Comparison of ENCODE assay signal across 1 cellular context in the genomic region with DNA sequence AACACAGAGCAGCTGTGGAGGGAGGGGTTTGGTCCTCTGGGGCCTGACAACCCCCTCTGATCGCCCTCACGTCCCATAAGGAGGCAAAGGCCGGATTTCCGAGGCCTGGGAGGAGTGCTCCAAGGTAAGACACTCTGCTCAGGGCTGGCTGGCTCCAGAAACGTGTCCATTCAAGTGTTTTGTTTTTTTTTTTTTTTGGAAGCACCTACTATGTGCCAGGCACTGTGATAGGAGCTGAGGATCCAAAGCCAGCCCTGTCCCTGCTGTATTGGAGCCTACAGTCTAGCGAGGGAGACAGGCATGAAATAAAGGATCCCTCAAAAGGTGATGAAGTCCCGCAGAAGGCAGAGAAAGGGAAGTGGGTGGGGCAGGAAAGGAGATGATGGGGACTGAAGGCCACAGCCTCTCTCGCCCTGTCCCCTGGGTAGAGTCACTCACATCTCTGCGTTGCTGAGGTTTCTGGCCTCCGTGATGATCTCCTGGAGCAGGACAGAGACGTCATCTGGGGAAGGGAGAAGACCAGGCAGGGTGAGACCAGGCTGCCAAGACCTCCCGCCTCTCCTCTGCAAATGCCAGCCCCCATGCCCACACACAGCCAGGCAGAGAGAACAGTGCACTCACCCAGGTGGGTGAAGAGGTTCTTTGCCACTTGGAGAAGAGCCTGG.
TF ChIP-seq lines count a peak whose summit lies in the region.

No MANE protein-coding gene starts in this region.

TF ChIP-seq in WTC11, 78 proteins besides CTCF, POLR2A, EP300 and RAD21 (continued from another document):
- TF ChIP-seq, protein P1, sequence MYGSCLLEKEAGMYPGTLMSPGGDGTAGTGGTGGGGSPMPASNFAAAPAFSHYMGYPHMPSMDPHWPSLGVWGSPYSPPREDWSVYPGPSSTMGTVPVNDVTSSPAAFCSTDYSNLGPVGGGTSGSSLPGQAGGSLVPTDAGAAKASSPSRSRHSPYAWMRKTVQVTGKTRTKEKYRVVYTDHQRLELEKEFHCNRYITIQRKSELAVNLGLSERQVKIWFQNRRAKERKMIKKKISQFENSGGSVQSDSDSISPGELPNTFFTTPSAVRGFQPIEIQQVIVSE (CRISPR knock-in tag; IDR thresholded peaks at IDR 0.05; ENCODE audit: borderline replicate concordance): no peak
- TF ChIP-seq NR2C2 (CRISPR knock-in tag; IDR thresholded peaks at IDR 0.05) (no peak), MXD4 (CRISPR knock-in tag; IDR thresholded peaks at IDR 0.05; ENCODE audit: borderline replicate concordance) (no peak), AR (CRISPR knock-in tag; IDR thresholded peaks at IDR 0.05) (no peak), NR3C1 (CRISPR knock-in tag; conservative IDR thresholded peaks at IDR 0.05; ENCODE audit: low read depth) (no peak), TEAD4 (CRISPR knock-in tag; IDR thresholded peaks at IDR 0.05) (no peak), ELF4 (CRISPR knock-in tag; IDR thresholded peaks at IDR 0.05; ENCODE audit: low read depth) (no peak), OVOL2 (CRISPR knock-in tag; IDR thresholded peaks at IDR 0.05; ENCODE audit: borderline replicate concordance) (no peak), MYBL2 (CRISPR knock-in tag; IDR thresholded peaks at IDR 0.05) (no peak)
- TF ChIP-seq, protein P2, sequence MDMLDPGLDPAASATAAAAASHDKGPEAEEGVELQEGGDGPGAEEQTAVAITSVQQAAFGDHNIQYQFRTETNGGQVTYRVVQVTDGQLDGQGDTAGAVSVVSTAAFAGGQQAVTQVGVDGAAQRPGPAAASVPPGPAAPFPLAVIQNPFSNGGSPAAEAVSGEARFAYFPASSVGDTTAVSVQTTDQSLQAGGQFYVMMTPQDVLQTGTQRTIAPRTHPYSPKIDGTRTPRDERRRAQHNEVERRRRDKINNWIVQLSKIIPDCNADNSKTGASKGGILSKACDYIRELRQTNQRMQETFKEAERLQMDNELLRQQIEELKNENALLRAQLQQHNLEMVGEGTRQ (CRISPR knock-in tag; IDR thresholded peaks at IDR 0.05): no peak
